ENCODE assay signal across 16 cellular contexts in genomic region chr10:112966191-112966855, GRCh38. TPM values are rescaled to one million over a fixed set of nuclear protein-coding genes. Genes with fewer than 3 reads are reported as not detected.
A peak's percentile ranks its signal among the peaks of the same experiment; 100 is the strongest.
DNase-seq lines count a peak whose midpoint lies in the region; ATAC-seq and TF ChIP-seq lines count a peak whose summit lies in the region.
"Had no signal": no experiment of that assay in that cellular context is flagged by ENCODE, and none has a peak within 500 bp of the region (broad histone marks: within the 10 kb centered on the region; RNA-seq: fewer than 3 reads in every experiment).

No MANE protein-coding gene starts in this region.

- ATAC-seq in IMR-90 (ENCODE audit: low read depth) = no peak
- ATAC-seq: activated naive CD4-positive, alpha-beta T cell treated with anti-CD3 and anti-CD28 coated beads, Interleukin-2, amount 50 U/mL, for 72 hours; activated T-cell treated with anti-CD3 and anti-CD28 coated beads, Interleukin-2, amount 50 U/mL, for 4 hours had no signal

- intact Hi-C loops in IMR-90 (cut with micrococcal nuclease) = no loop called here

- no peak overlapping the region for H4K5ac ChIP-seq in IMR-90 (ENCODE audit: low read depth, low read length)

- dilution Hi-C loops in IMR-90 (cut with HindIII; ENCODE audit: low sequenced_read_pairs, unreplicated experiment) = no loop called here

- peaks cover 40 to 76% of the 10 kb centered on the region in 2 experiments for H3K79me1 ChIP-seq in IMR-90 (ENCODE audit: low read depth in 1 of 2, low read length in 2 of 2)

- peak overlapping the region; percentile 69; the same call in 1 of the 2 replicates for H2AK5ac ChIP-seq in IMR-90 (ENCODE audit: low read depth, low read length)

- WGBS in IMR-90 (ENCODE audit: extremely low coverage in 2 of 2, insufficient read length in 1 of 2), 2 experiments = no CpG with 5 or more reads among the region's 9 CpGs

- H3K27me3 ChIP-seq in IMR-90 (ENCODE audit: control insufficient read depth, insufficient read depth, low read length) = no peaks in the 10 kb centered on the region
- H3K27me3 ChIP-seq in SJSA1 (replicated peaks) = no peaks in the 10 kb centered on the region

- no peak overlapping the region for H2BK15ac ChIP-seq in IMR-90 (ENCODE audit: low read depth, low read length)

- H2AK9ac ChIP-seq in IMR-90 (replicated peaks; ENCODE audit: low read depth, low read length, poor library complexity) = no peak overlapping the region

- no peaks in the 10 kb centered on the region for H3K27me3 Mint-ChIP-seq in nephron (ENCODE audit: low read depth)

- no peaks in the 10 kb centered on the region for H3K9me3 Mint-ChIP-seq in nephron
- H3K9me3 Mint-ChIP-seq: activated naive CD4-positive, alpha-beta T cell treated with anti-CD3 and anti-CD28 coated beads, Interleukin-2, amount 50 U/mL, for 72 hours; activated T-cell treated with anti-CD3 and anti-CD28 coated beads, Interleukin-2, amount 50 U/mL, for 4 hours had no signal

- H3K4me1 ChIP-seq in IMR-90 (ENCODE audit: control insufficient read depth, insufficient read depth, low read length) (peaks cover 16% of the 10 kb centered on the region), SJSA1 (replicated peaks) (peaks cover 66% of the 10 kb centered on the region)

- H2BK120ac ChIP-seq in IMR-90 (ENCODE audit: low read depth, low read length) = no peak overlapping the region

- no peak for TF ChIP-seq RAD21 in IMR-90 (IDR thresholded peaks at IDR 0.05; ENCODE audit: low read length)

- TF ChIP-seq CTCF in IMR-90 (conservative IDR thresholded peaks at IDR 0.05; ENCODE audit: low read depth, low read length) (no peak), nephron (IDR thresholded peaks at IDR 0.05; ENCODE audit: unreplicated experiment in 3 of 3) (no peak)

- peak overlapping the region in 1 of 3 experiments; percentile 10 for H3K4me3 Mint-ChIP-seq in nephron
- H3K4me3 Mint-ChIP-seq: activated T-cell treated with anti-CD3 and anti-CD28 coated beads, Interleukin-2, amount 50 U/mL, for 4 hours had no signal

- CTCF ChIA-PET in IMR-90 (lab: Yijun Ruan, JAX) = no interaction called here

- no peak overlapping the region for H2BK20ac ChIP-seq in IMR-90 (ENCODE audit: low read depth, low read length)

- no peak for TF ChIP-seq POLR2A in IMR-90 (IDR thresholded peaks at IDR 0.05; ENCODE audit: low read depth, low read length)

- H3K4me3 ChIP-seq in IMR-90 (ENCODE audit: insufficient read depth, low read depth, low read length) = no peak overlapping the region
- no peak overlapping the region for H3K4me3 ChIP-seq in SJSA1

- peaks cover 74% of the 10 kb centered on the region for H3K4me1 Mint-ChIP-seq in nephron

- H4K91ac ChIP-seq in IMR-90 (ENCODE audit: insufficient read depth, low read depth, low read length) = 0 out of 2 replicates have a peak overlapping the region, but pooled peaks have one; percentile 40

- peaks cover 43% of the 10 kb centered on the region; the same call in 1 of the 2 replicates for H4K20me1 ChIP-seq in IMR-90 (ENCODE audit: insufficient read depth, low read length)

- H2AFZ ChIP-seq in IMR-90 (replicated peaks; ENCODE audit: low read length, poor library complexity) = no peak overlapping the region

- H3K4ac ChIP-seq in IMR-90 (ENCODE audit: low read depth, low read length) = peak overlapping the region; percentile 46; the same call in 1 of the 2 replicates

- H3K27ac ChIP-seq in IMR-90 (ENCODE audit: insufficient read depth, low read length) (no peak overlapping the region), SJSA1 (peak overlapping the region; percentile 78)

- H3K4me2 ChIP-seq in IMR-90 (ENCODE audit: low read depth, low read length) = no peak overlapping the region

- no TSS peak for BruUV-seq in IMR-90 (replicated peaks; lab: Mats Ljungman, UMichigan)

- H3K56ac ChIP-seq in IMR-90 (ENCODE audit: extremely low read depth, insufficient read depth, low read length) = no peak overlapping the region

- peak overlapping the region; percentile 15; the same call in 1 of the 2 replicates for H3K23ac ChIP-seq in IMR-90 (ENCODE audit: low read depth, low read length)

- peaks cover 37% of the 10 kb centered on the region for H3K9me1 ChIP-seq in IMR-90 (ENCODE audit: insufficient read depth, low read length)

- H3K14ac ChIP-seq in IMR-90 (replicated peaks; ENCODE audit: low read depth, low read length) = peak overlapping the region; percentile 16; the same call in 1 of the 2 replicates

- no peak overlapping the region for H2BK5ac ChIP-seq in IMR-90 (ENCODE audit: low read depth, low read length, poor library complexity, severe bottlenecking)

- H3K9ac ChIP-seq in IMR-90 (ENCODE audit: low read depth, low read length) = no peak overlapping the region

- no peak overlapping the region; the same call in 1 of the 2 replicates for H3K18ac ChIP-seq in IMR-90 (ENCODE audit: low read depth, low read length)

- peaks cover 7% of the 10 kb centered on the region; the same call in 1 of the 2 replicates for H3K36me3 ChIP-seq in IMR-90 (ENCODE audit: control insufficient read depth, insufficient read depth, low read length)
- peaks cover 43% of the 10 kb centered on the region for H3K36me3 ChIP-seq in SJSA1

- no peak overlapping the region for H4K8ac ChIP-seq in IMR-90 (ENCODE audit: low read depth in 2 of 2, low read length in 2 of 2)

- POLR2A ChIA-PET in IMR-90 (lab: Charles Lee; ENCODE audit: unreplicated experiment) = no interaction called here

- H3K9me3 ChIP-seq in IMR-90 (ENCODE audit: control insufficient read depth, insufficient read depth, low read length) = no peaks in the 10 kb centered on the region
- no peaks in the 10 kb centered on the region for H3K9me3 ChIP-seq in SJSA1 (replicated peaks)

- DNase-seq in COLO668 (lab: John Stamatoyannopoulos, UW; ENCODE audit: unreplicated experiment) (peak; percentile 19), IMR-90 (no peak), SJSA1 (ENCODE audit: low read depth in 1 of 2, low spot score in 2 of 2) (no peak), NK-92 (lab: John Stamatoyannopoulos, UW; ENCODE audit: unreplicated experiment) (no peak), LoVo (ENCODE audit: low spot score) (no peak), medulla oblongata (ENCODE audit: extremely low spot score) (no peak)
- no peak for DNase-seq in stimulated activated CD4-positive, alpha-beta T cell treated with anti-CD3 and anti-CD28 coated beads, Interleukin-1b, Interleukin-23, amount 100 ng/mL, for 48 hours
- DNase-seq: activated T-cell treated with anti-CD3 and anti-CD28 coated beads, Interleukin-2, amount 50 U/mL, for 4 hours; AML-193; effector CD8-positive, alpha-beta T cell; kidney; OCI-M1; right cardiac atrium; substantia nigra had no signal

- in situ Hi-C loops in IMR-90 (cut with MboI; ENCODE audit: low sequenced_read_pairs) = no loop called here

- H3K36me3 Mint-ChIP-seq in nephron (ENCODE audit: low read depth) = peaks cover 75% of the 10 kb centered on the region

- peak overlapping the region; percentile 46 to 59 (median 50) for H3K27ac Mint-ChIP-seq in nephron
- H3K27ac Mint-ChIP-seq: activated naive CD4-positive, alpha-beta T cell treated with anti-CD3 and anti-CD28 coated beads, Interleukin-2, amount 50 U/mL, for 72 hours had no signal

TF ChIP-seq in IMR-90, 13 proteins besides CTCF, POLR2A, EP300 and RAD21:
- TF ChIP-seq ELK1 (IDR thresholded peaks at IDR 0.05; ENCODE audit: borderline replicate concordance, low read depth, low read length) (no peak), MAZ (IDR thresholded peaks at IDR 0.05; ENCODE audit: borderline replicate concordance, low read depth, low read length) (no peak)

RNA-seq across cellular contexts. Expression of gene TCF7L2, which starts 16.3 kb away (rescaled TPM):
- 1.3 and 1.7 TPM in 2 replicates for total RNA-seq in IMR-90 (2012; rRNA removed)
- polyA plus RNA-seq in IMR-90 (2012; rRNA removed) = 12.2 and 16.6 TPM in 2 replicates
- polyA plus RNA-seq in IMR-90 (2012; cell fraction: cytosol; rRNA removed) = 9.2 and 13.9 TPM in 2 replicates
- 39.1 and 40.0 TPM in 2 replicates for polyA plus RNA-seq in IMR-90 (2012; cell fraction: nucleus; rRNA removed; ENCODE audit: low replicate concordance)
- 4.4 and 6.4 TPM in 2 replicates for total RNA-seq in SJSA1 (2014; rRNA removed; shearing (Covaris generic))
